In the genomic region with DNA sequence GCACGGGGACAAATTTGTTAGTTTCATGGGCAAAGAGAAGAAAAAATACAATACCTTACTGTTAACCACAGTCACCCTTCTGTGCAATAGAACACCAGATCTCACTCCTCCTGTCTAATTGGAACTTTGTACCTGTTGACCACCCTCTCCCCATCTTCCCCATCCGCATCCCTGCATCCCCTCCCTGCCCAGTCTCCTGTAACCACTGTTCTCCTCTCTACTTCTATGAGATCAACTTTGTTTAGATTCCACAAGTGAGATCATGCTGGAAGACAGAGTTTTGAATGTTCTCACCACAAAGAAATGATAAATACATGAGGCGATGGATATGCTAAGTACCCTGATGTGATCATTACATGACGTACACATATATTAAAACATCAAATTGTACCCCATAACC, we compare ENCODE assay signal across 9 cellular contexts. TPM values are rescaled to one million over a fixed set of nuclear protein-coding genes. Genes with fewer than 3 reads are reported as not detected.
DNase-seq lines count a peak whose midpoint lies in the region; ATAC-seq and TF ChIP-seq lines count a peak whose summit lies in the region.
"Had no signal": no experiment of that assay in that cellular context is flagged by ENCODE, and none has a peak within 500 bp of the region (broad histone marks: within the 10 kb centered on the region; RNA-seq: fewer than 3 reads in every experiment).

No MANE protein-coding gene starts in this region.

- DNase-seq in natural killer cell treated with Interleukin-12 subunit alpha and Interleukin-12 subunit beta and Interleukin-15 and Interleukin-18, amount 100 ng/mL, for 72 hours (ENCODE audit: low spot score) = no peak
- DNase-seq in natural killer cell (no peak), foreskin fibroblast (peak; percentile 66 to 79), anterior cingulate cortex (lab: John Stamatoyannopoulos, UW) (no peak), HK-2 (ENCODE audit: unreplicated experiment) (no peak), GM13977 (ENCODE audit: low spot score) (no peak), HuH-7 (ENCODE audit: low spot score) (no peak)
- no peak for DNase-seq in activated T-helper 2 cell treated with anti-CD3 and anti-CD28 coated beads, Interferon-gamma antibody, Interleukin-2, Interleukin-4, amounts not matched to agents 10 μg/mL and 5 μg/mL and 100 μg/mL, durations not matched to agents 14 hours and 24 hours and 36 hours (ENCODE audit: low spot score)
- DNase-seq: upper lobe of right lung had no signal

- peaks cover 18% of the 10 kb centered on the region for H3K36me3 Mint-ChIP-seq in natural killer cell treated with Interleukin-12 subunit alpha and Interleukin-12 subunit beta and Interleukin-15 and Interleukin-18, amount 100 ng/mL, for 72 hours
- no peaks in the 10 kb centered on the region for H3K36me3 Mint-ChIP-seq in natural killer cell
- H3K36me3 Mint-ChIP-seq in activated T-helper 2 cell treated with anti-CD3 and anti-CD28 coated beads, Interferon-gamma antibody, Interleukin-2, Interleukin-4, amounts not matched to agents 10 μg/mL and 5 μg/mL and 100 μg/mL, durations not matched to agents 14 hours and 24 hours and 36 hours (ENCODE audit: low read depth) = peaks cover 77% of the 10 kb centered on the region

- H3K4me3 Mint-ChIP-seq in natural killer cell treated with Interleukin-12 subunit alpha and Interleukin-12 subunit beta and Interleukin-15 and Interleukin-18, amount 100 ng/mL, for 72 hours = peak overlapping the region; percentile 79
- no peak overlapping the region for H3K4me3 Mint-ChIP-seq in natural killer cell
- peak overlapping the region; percentile 54 for H3K4me3 Mint-ChIP-seq in activated T-helper 2 cell treated with anti-CD3 and anti-CD28 coated beads, Interferon-gamma antibody, Interleukin-2, Interleukin-4, amounts not matched to agents 10 μg/mL and 5 μg/mL and 100 μg/mL, durations not matched to agents 14 hours and 24 hours and 36 hours (ENCODE audit: low read depth)

- no peaks in the 10 kb centered on the region for H3K9me3 Mint-ChIP-seq in natural killer cell treated with Interleukin-12 subunit alpha and Interleukin-12 subunit beta and Interleukin-15 and Interleukin-18, amount 100 ng/mL, for 72 hours
- H3K9me3 Mint-ChIP-seq in natural killer cell = no peaks in the 10 kb centered on the region
- peaks cover 6% of the 10 kb centered on the region for H3K9me3 Mint-ChIP-seq in activated T-helper 2 cell treated with anti-CD3 and anti-CD28 coated beads, Interferon-gamma antibody, Interleukin-2, Interleukin-4, amounts not matched to agents 10 μg/mL and 5 μg/mL and 100 μg/mL, durations not matched to agents 14 hours and 24 hours and 36 hours

- intact Hi-C loops in natural killer cell (cut with micrococcal nuclease) = no loop called here
- intact Hi-C loops in activated T-helper 2 cell treated with anti-CD3 and anti-CD28 coated beads, Interferon-gamma antibody, Interleukin-2, Interleukin-4, amounts not matched to agents 10 μg/mL and 5 μg/mL and 100 μg/mL, durations not matched to agents 14 hours and 24 hours and 36 hours (cut with micrococcal nuclease) = loop anchor here (1.0 kb wide), 1 partner anchor 33 kb away; no protein-coding TSS in a partner anchor

- H3K27me3 Mint-ChIP-seq in natural killer cell treated with Interleukin-12 subunit alpha and Interleukin-12 subunit beta and Interleukin-15 and Interleukin-18, amount 100 ng/mL, for 72 hours = no peaks in the 10 kb centered on the region
- no peaks in the 10 kb centered on the region for H3K27me3 Mint-ChIP-seq in natural killer cell (ENCODE audit: low read depth in 2 of 2)
- no peaks in the 10 kb centered on the region for H3K27me3 Mint-ChIP-seq in activated T-helper 2 cell treated with anti-CD3 and anti-CD28 coated beads, Interferon-gamma antibody, Interleukin-2, Interleukin-4, amounts not matched to agents 10 μg/mL and 5 μg/mL and 100 μg/mL, durations not matched to agents 14 hours and 24 hours and 36 hours (ENCODE audit: low read depth)

- peak overlapping the region; percentile 89 for H3K27ac Mint-ChIP-seq in natural killer cell treated with Interleukin-12 subunit alpha and Interleukin-12 subunit beta and Interleukin-15 and Interleukin-18, amount 100 ng/mL, for 72 hours
- H3K27ac Mint-ChIP-seq in natural killer cell = no peak overlapping the region
- peak overlapping the region; percentile 84 for H3K27ac Mint-ChIP-seq in activated T-helper 2 cell treated with anti-CD3 and anti-CD28 coated beads, Interferon-gamma antibody, Interleukin-2, Interleukin-4, amounts not matched to agents 10 μg/mL and 5 μg/mL and 100 μg/mL, durations not matched to agents 14 hours and 24 hours and 36 hours

- in situ Hi-C loops in GM13977 (cut with MboI; ENCODE audit: low pct_unique_long_range_greater_than_20kb, low sequenced_read_pairs, unreplicated experiment) = no loop called here

- ATAC-seq in natural killer cell treated with Interleukin-12 subunit alpha and Interleukin-12 subunit beta and Interleukin-15 and Interleukin-18, amount 100 ng/mL, for 72 hours = no peak
- ATAC-seq in natural killer cell = no peak

- no peak overlapping the region for H3K4me3 ChIP-seq in foreskin fibroblast (ENCODE audit: low read depth in 1 of 2, low read length in 2 of 2)
- H3K4me3 ChIP-seq: upper lobe of right lung had no signal

- no peak for TF ChIP-seq CTCF in natural killer cell (IDR thresholded peaks at IDR 0.05)
- no peak for TF ChIP-seq CTCF in foreskin fibroblast (IDR thresholded peaks at IDR 0.05; ENCODE audit: low read depth, low read length)
- TF ChIP-seq CTCF in GM13977 (IDR thresholded peaks at IDR 0.05; ENCODE audit: extremely low read depth, insufficient read depth, missing control alignments) = no peak

- peaks cover 74 to 80% of the 10 kb centered on the region in 2 donors for H3K4me1 Mint-ChIP-seq in natural killer cell treated with Interleukin-12 subunit alpha and Interleukin-12 subunit beta and Interleukin-15 and Interleukin-18, amount 100 ng/mL, for 72 hours (ENCODE audit: low read depth in 2 of 2)
- peaks cover 15 to 38% of the 10 kb centered on the region in 2 donors for H3K4me1 Mint-ChIP-seq in natural killer cell
- peaks cover 78% of the 10 kb centered on the region for H3K4me1 Mint-ChIP-seq in activated T-helper 2 cell treated with anti-CD3 and anti-CD28 coated beads, Interferon-gamma antibody, Interleukin-2, Interleukin-4, amounts not matched to agents 10 μg/mL and 5 μg/mL and 100 μg/mL, durations not matched to agents 14 hours and 24 hours and 36 hours (ENCODE audit: low read depth)

RNA-seq across cellular contexts. Expression of gene CLEC16A, which starts 47.7 kb away (rescaled TPM):
- total RNA-seq in natural killer cell treated with Interleukin-12 subunit alpha and Interleukin-12 subunit beta and Interleukin-15 and Interleukin-18, amount 100 ng/mL, for 72 hours = 10 to 100 TPM; 42.5 to 60.2 TPM
- total RNA-seq in natural killer cell = 10 to 100 TPM; 35.9 to 50.5 (median 37.4) TPM
- 44.8 and 48.7 TPM in 2 replicates for total RNA-seq in activated T-helper 2 cell treated with anti-CD3 and anti-CD28 coated beads, Interferon-gamma antibody, Interleukin-2, Interleukin-4, amounts not matched to agents 10 μg/mL and 5 μg/mL and 100 μg/mL, durations not matched to agents 14 hours and 24 hours and 36 hours

RNA-seq across cellular contexts. Expression of gene DEXI, which starts 49.8 kb away (rescaled TPM):
- total RNA-seq in natural killer cell treated with Interleukin-12 subunit alpha and Interleukin-12 subunit beta and Interleukin-15 and Interleukin-18, amount 100 ng/mL, for 72 hours = 10 to 100 TPM; 20.7 to 36.3 TPM
- 10 to 100 TPM in 2 of 3 donors, 1 to 10 TPM in 1; 8.7 to 15.2 (median 14.4) TPM for total RNA-seq in natural killer cell
- 38.5 and 38.7 TPM in 2 replicates for total RNA-seq in activated T-helper 2 cell treated with anti-CD3 and anti-CD28 coated beads, Interferon-gamma antibody, Interleukin-2, Interleukin-4, amounts not matched to agents 10 μg/mL and 5 μg/mL and 100 μg/mL, durations not matched to agents 14 hours and 24 hours and 36 hours

Comparison
In these comparisons a context has a peak if more than half of its experiments do, and no peak if none do; other contexts are left out.
1. H3K27ac Mint-ChIP-seq: peak in natural killer cell treated with Interleukin-12 subunit alpha and Interleukin-12 subunit beta and Interleukin-15 and Interleukin-18, amount 100 ng/mL, for 72 hours (2 of 2) and activated T-helper 2 cell treated with anti-CD3 and anti-CD28 coated beads, Interferon-gamma antibody, Interleukin-2, Interleukin-4, amounts not matched to agents 10 μg/mL and 5 μg/mL and 100 μg/mL, durations not matched to agents 14 hours and 24 hours and 36 hours (single experiment); none in natural killer cell (0 of 2).
2. DNase-seq: peak in foreskin fibroblast (2 of 2); none in natural killer cell treated with Interleukin-12 subunit alpha and Interleukin-12 subunit beta and Interleukin-15 and Interleukin-18, amount 100 ng/mL, for 72 hours (single experiment), natural killer cell (single experiment), activated T-helper 2 cell treated with anti-CD3 and anti-CD28 coated beads, Interferon-gamma antibody, Interleukin-2, Interleukin-4, amounts not matched to agents 10 μg/mL and 5 μg/mL and 100 μg/mL, durations not matched to agents 14 hours and 24 hours and 36 hours (single experiment), anterior cingulate cortex (0 of 58), HK-2 (single experiment), GM13977 (single experiment) and HuH-7 (single experiment).